In genomic region chr14:60220084-60220483, GRCh38 we compare ENCODE assay signal across 14 cellular contexts. TPM values are rescaled to one million over a fixed set of nuclear protein-coding genes. Genes with fewer than 3 reads are reported as not detected.
DNase-seq lines count a peak whose midpoint lies in the region; ATAC-seq, FAIRE-seq and TF ChIP-seq lines count a peak whose summit lies in the region.
"Had no signal": no experiment of that assay in that cellular context is flagged by ENCODE, and none has a peak within 500 bp of the region (broad histone marks: within the 10 kb centered on the region; RNA-seq: fewer than 3 reads in every experiment).

No MANE protein-coding gene starts in this region.

- no TSS peak for BruUV-seq in GM12878 (replicated peaks; lab: Mats Ljungman, UMichigan)

- in situ Hi-C loops in GM12878 (cut with MboI): no loop called here

- no peaks in the 10 kb centered on the region for H3K36me3 Mint-ChIP-seq in WTC11

- H3K4me3 ChIP-seq in GM12878: no peak overlapping the region
- H3K4me3 ChIP-seq: smooth muscle cell had no signal

- no peak for FAIRE-seq in GM12878 (lab: Jason Lieb, UNC)
- FAIRE-seq: keratinocyte had no signal

- 0 out of 3 replicates have a peak, but pooled peaks cover 2% of the 10 kb centered on the region for H3K9me3 ChIP-seq in GM12878 (replicated peaks; ENCODE audit: control insufficient read depth, insufficient read depth, low read length)

- TF ChIP-seq POLR2A in GM12878 (IDR thresholded peaks at IDR 0.05; ENCODE audit: low read depth, low read length): no peak

- no peaks in the 10 kb centered on the region for H4K20me1 ChIP-seq in GM12878 (ENCODE audit: control insufficient read depth, insufficient read depth)

- ATAC-seq in GM18870 (IDR thresholded peaks at IDR 0.05; ENCODE audit: unreplicated experiment): peak; percentile 63
- ATAC-seq in GM21526 (IDR thresholded peaks at IDR 0.05; ENCODE audit: low FRiP score, unreplicated experiment): peak; percentile 58
- peak; percentile 69 for ATAC-seq in HG03097 (IDR thresholded peaks at IDR 0.05; ENCODE audit: low FRiP score, unreplicated experiment)
- peak; percentile 72 for ATAC-seq in GM12878
- no peak for ATAC-seq in WTC11

- no peak for TF ChIP-seq EP300 in GM12878 (IDR thresholded peaks at IDR 0.05; ENCODE audit: borderline replicate concordance in 1 of 2, control insufficient read depth in 1 of 2, low read depth in 2 of 2, low read length in 2 of 2)

- H3K79me2 ChIP-seq in GM12878 (ENCODE audit: control insufficient read depth, insufficient read depth, low read length): no peaks in the 10 kb centered on the region

- intact Hi-C loops in GM12878 (cut with micrococcal nuclease; ENCODE audit: unreplicated experiment): loop anchor here (2.0 kb wide), 1 partner anchor 13 kb away; no protein-coding TSS in a partner anchor

- CTCF ChIA-PET in GM12878 (lab: Yijun Ruan, JAX): interaction anchor here (1.7 to 2.8 kb wide), 2 partner anchors 24 to 107 kb away, joined by 5 to 9 read pairs; no protein-coding TSS in a partner anchor
- CTCF ChIA-PET in WTC11 (lab: Charles Lee): no interaction called here

- H3K27me3 ChIP-seq in GM12878 (replicated peaks in 1 of 2; ENCODE audit: control insufficient read depth in 2 of 2, insufficient read depth in 2 of 2, low read length in 1 of 2): no peaks in the 10 kb centered on the region

- no peaks in the 10 kb centered on the region for H3K36me3 ChIP-seq in GM12878 (ENCODE audit: control insufficient read depth in 2 of 2, insufficient read depth in 2 of 2, low read length in 1 of 2)

- 8% methylated on average over 1 of the region's 1 CpG for WGBS in GM12878 (ENCODE audit: insufficient coverage, insufficient replicate concordance, low lambda C conversion rate, missing lambda C conversion rate)

- H3K4me1 Mint-ChIP-seq in WTC11: peaks cover 7% of the 10 kb centered on the region

- no peaks in the 10 kb centered on the region for H3K27me3 Mint-ChIP-seq in WTC11 (ENCODE audit: low read depth)

- H2AFZ ChIP-seq in GM12878 (ENCODE audit: control insufficient read depth, low read depth, low read length): no peak overlapping the region

- H3K27ac ChIP-seq in GM12878 (ENCODE audit: control insufficient read depth, insufficient read depth): peak overlapping the region; percentile 49

- peak; percentile 82 for DNase-seq in GM12878 (ENCODE audit: low read depth, low spot score)
- no peak for DNase-seq in NCI-H1048 (lab: John Stamatoyannopoulos, UW)
- DNase-seq in NCI-H1436 treated with DMSO at 0.1 percent for 48 hours (lab: John Stamatoyannopoulos, UW): no peak
- no peak for DNase-seq in WTC11 (ENCODE audit: low spot score)
- DNase-seq: Calu3, cerebellar nuclear complex, NCI-H1105, nephron progenitor cell had no signal

- no peaks in the 10 kb centered on the region for H3K9me3 Mint-ChIP-seq in WTC11
- H3K9me3 Mint-ChIP-seq: activated T-helper 1 cell treated with anti-CD3 and anti-CD28 coated beads, Interleukin-12 subunit alpha, Interleukin-12 subunit beta, Interleukin-2, Interleukin-4 antibody, amounts not matched to agents 30 ng/mL and 10 ng/mL and 1 ng/mL, durations not matched to agents 14 hours and 24 hours and 36 hours; nephron progenitor cell had no signal

- TF ChIP-seq CTCF in GM12878 (IDR thresholded peaks at IDR 0.05 in 2 of 3, conservative IDR thresholded peaks at IDR 0.05 in 1 of 3; ENCODE audit: control insufficient read depth in 2 of 3, extremely low read depth in 1 of 3, insufficient read depth in 1 of 3, low read depth in 3 of 3, low read length in 3 of 3) (no peak), WTC11 (IDR thresholded peaks at IDR 0.05) (no peak)

- peak overlapping the region; percentile 11; the same call in 1 of the 2 replicates for H3K4me2 ChIP-seq in GM12878 (ENCODE audit: control insufficient read depth, insufficient read depth)
- H3K4me2 ChIP-seq: smooth muscle cell had no signal

- H3K4me3 Mint-ChIP-seq in WTC11: no peak overlapping the region
- H3K4me3 Mint-ChIP-seq: activated T-helper 1 cell treated with anti-CD3 and anti-CD28 coated beads, Interleukin-12 subunit alpha, Interleukin-12 subunit beta, Interleukin-2, Interleukin-4 antibody, amounts not matched to agents 30 ng/mL and 10 ng/mL and 1 ng/mL, durations not matched to agents 14 hours and 24 hours and 36 hours; nephron progenitor cell had no signal

- RAD21 ChIA-PET in GM12878 (lab: Charles Lee; ENCODE audit: unreplicated experiment): interaction anchor here (1.1 to 1.5 kb wide), 7 partner anchors 11 to 111 kb away, joined by 3 to 15 read pairs (median 7); no protein-coding TSS in a partner anchor

- H3K4me1 ChIP-seq in GM12878 (ENCODE audit: control insufficient read depth, insufficient read depth, low read length): peaks cover 28% of the 10 kb centered on the region

- POLR2A ChIA-PET in GM12878 (lab: Charles Lee): interaction anchor here (6.5 to 15.5 kb wide), 3 partner anchors 16 to 32 kb away, joined by 78 to 241 read pairs (median 92); partner anchors contain the start of gene PPM1A
- POLR2A ChIA-PET in WTC11 (lab: Charles Lee): no interaction called here

- SMC1A ChIA-PET in GM12878 (lab: Charles Lee; ENCODE audit: uncharacterized antibody, unreplicated experiment): interaction anchor here (2.0 to 17.6 kb wide), 6 partner anchors 16 to 111 kb away, joined by 6 to 303 read pairs (median 62); partner anchors contain the start of gene PPM1A

- H3K9ac ChIP-seq in GM12878 (ENCODE audit: control insufficient read depth, insufficient read depth, low read length): no peak overlapping the region

- no peak for TF ChIP-seq RAD21 in GM12878 (IDR thresholded peaks at IDR 0.05; ENCODE audit: insufficient read depth, low read depth, low read length)

- H3K27ac Mint-ChIP-seq in WTC11: no peak overlapping the region
- H3K27ac Mint-ChIP-seq: activated T-helper 1 cell treated with anti-CD3 and anti-CD28 coated beads, Interleukin-12 subunit alpha, Interleukin-12 subunit beta, Interleukin-2, Interleukin-4 antibody, amounts not matched to agents 30 ng/mL and 10 ng/mL and 1 ng/mL, durations not matched to agents 14 hours and 24 hours and 36 hours; nephron progenitor cell had no signal

TF ChIP-seq in GM12878, 131 proteins besides CTCF, POLR2A, EP300 and RAD21 (continues in another document):
- TF ChIP-seq HCFC1 (IDR thresholded peaks at IDR 0.05; ENCODE audit: low read length): no peak
- no peak for TF ChIP-seq POLR2AphosphoS2 (IDR thresholded peaks at IDR 0.05; ENCODE audit: low read depth, low read length)
- TF ChIP-seq EED (IDR thresholded peaks at IDR 0.05; ENCODE audit: low read depth): peak; percentile 52
- TF ChIP-seq SMAD1 (IDR thresholded peaks at IDR 0.05; ENCODE audit: low read depth, partially characterized antibody): peak; percentile 89

RNA-seq across cellular contexts. Expression of gene PPM1A, which starts 28.9 kb away (rescaled TPM):
- 212 and 214 TPM in 2 replicates for total RNA-seq in GM12878 (2013; cell fraction: nucleolus; rRNA removed)
- total RNA-seq in GM12878 (2014; rRNA removed) (16.8 and 25.3 TPM in 2 replicates), GM12878 (2014; rRNA removed; fragmentation: Illumina TruSeq; extraction: Trizol) (35.1 and 35.3 TPM in 2 replicates), GM12878 (2021) (66.2 and 73.1 TPM in 2 replicates), WTC11 (2021) (38.2 to 52.5 TPM (median 41.2 TPM) in 3 replicates)
- 48.8 TPM for polyA plus RNA-seq in GM12878 (2011; ENCODE audit: low read depth)
- polyA plus RNA-seq in GM12878 (2011; rRNA removed) (124 and 181 TPM in 2 replicates), GM12878 (2014; fragmentation: Illumina TruSeq; extraction: Trizol) (55.7 and 77.5 TPM in 2 replicates), GM12878 (2014; fragmentation: Nextera tagmentation; extraction: Ambion mirVana) (10 to 100 TPM; 49.0 to 58.6 TPM), GM12878 (2014; rRNA removed) (40.3 and 45.0 TPM in 2 replicates), GM12878 (2016; fragmentation: Nextera tagmentation; extraction: Ambion mirVana) (10 to 100 TPM; 29.0 to 29.8 TPM)
- polyA plus RNA-seq in GM12878 (2011; cell fraction: cytosol; rRNA removed): 29.7 and 36.5 TPM in 2 replicates
- polyA plus RNA-seq in GM12878 (2011; cell fraction: nucleus; rRNA removed): 131 and 153 TPM in 2 replicates
- polyA plus RNA-seq in GM12878 (2012): 60.8 and 61.6 TPM in 2 replicates
- 140 and 261 TPM in 2 replicates for polyA minus RNA-seq in GM12878 (2011; rRNA and poly(A)+ RNA removed)
- 37.6 and 52.6 TPM in 2 replicates for polyA minus RNA-seq in GM12878 (2011; cell fraction: cytosol; rRNA and poly(A)+ RNA removed)
- polyA minus RNA-seq in GM12878 (2011; cell fraction: nucleus; rRNA and poly(A)+ RNA removed): 44.7 and 63.4 TPM in 2 replicates

RNA-seq across cellular contexts. Expression of gene DHRS7, which starts 54.9 kb away (rescaled TPM):
- 83.0 and 83.5 TPM in 2 replicates for total RNA-seq in GM12878 (2013; cell fraction: nucleolus; rRNA removed)
- 74.0 and 75.8 TPM in 2 replicates for total RNA-seq in GM12878 (2014; rRNA removed)
- 58.5 and 59.1 TPM in 2 replicates for total RNA-seq in GM12878 (2014; rRNA removed; fragmentation: Illumina TruSeq; extraction: Trizol)
- total RNA-seq in GM12878 (2021): 58.8 and 60.7 TPM in 2 replicates
- 51.5 TPM for polyA plus RNA-seq in GM12878 (2011; ENCODE audit: low read depth)
- polyA plus RNA-seq in GM12878 (2011; rRNA removed): 55.0 and 56.9 TPM in 2 replicates
- 39.1 and 39.5 TPM in 2 replicates for polyA plus RNA-seq in GM12878 (2011; cell fraction: cytosol; rRNA removed)
- 30.7 and 34.7 TPM in 2 replicates for polyA plus RNA-seq in GM12878 (2011; cell fraction: nucleus; rRNA removed)
- polyA plus RNA-seq in GM12878 (2012): 54.3 and 60.3 TPM in 2 replicates
- 63.6 and 85.6 TPM in 2 replicates for polyA plus RNA-seq in GM12878 (2014; fragmentation: Illumina TruSeq; extraction: Trizol)
- 10 to 100 TPM; 59.1 to 66.1 TPM for polyA plus RNA-seq in GM12878 (2014; fragmentation: Nextera tagmentation; extraction: Ambion mirVana)
- 56.6 and 60.8 TPM in 2 replicates for polyA plus RNA-seq in GM12878 (2014; rRNA removed)
- polyA plus RNA-seq in GM12878 (2016; fragmentation: Nextera tagmentation; extraction: Ambion mirVana): 10 to 100 TPM; 98.0 to 99.8 TPM
- 25.6 and 33.3 TPM in 2 replicates for polyA minus RNA-seq in GM12878 (2011; rRNA and poly(A)+ RNA removed)
- polyA minus RNA-seq in GM12878 (2011; cell fraction: cytosol; rRNA and poly(A)+ RNA removed): 11.8 and 18.3 TPM in 2 replicates
- polyA minus RNA-seq in GM12878 (2011; cell fraction: nucleus; rRNA and poly(A)+ RNA removed): 25.0 and 32.4 TPM in 2 replicates
- total RNA-seq in WTC11 (2021): 39.9 to 45.2 TPM (median 45.1 TPM) in 3 replicates
